ENCODE assay signal across 31 cellular contexts in the genomic region with DNA sequence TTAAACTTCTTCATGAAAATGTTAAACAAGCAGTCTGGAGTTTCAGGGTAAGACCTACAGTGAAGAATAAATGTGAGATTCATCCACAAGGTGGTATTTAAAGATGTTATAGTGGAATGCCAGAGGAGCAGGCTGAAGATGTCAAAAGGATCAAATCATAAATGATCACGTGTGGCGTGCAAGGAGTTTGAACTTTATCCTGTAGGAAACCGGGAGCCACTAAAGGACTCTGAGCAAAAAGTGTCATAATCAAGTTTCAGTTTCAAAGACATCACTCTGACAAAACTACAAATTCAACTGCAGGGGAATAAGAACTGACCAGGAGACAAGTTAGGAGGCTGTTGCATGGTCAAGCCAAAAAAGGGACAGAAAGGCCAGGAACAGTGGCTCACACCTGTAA. TPM values are rescaled to one million over a fixed set of nuclear protein-coding genes. Genes with fewer than 3 reads are reported as not detected.
"Had no signal": no experiment of that assay in that cellular context is flagged by ENCODE, and none has a peak within 500 bp of the region (broad histone marks: within the 10 kb centered on the region; RNA-seq: fewer than 3 reads in every experiment).

No MANE protein-coding gene starts in this region.

- FAIRE-seq: urothelium cell line had no signal

- H3K4me3 Mint-ChIP-seq: naive B cell; naive thymus-derived CD8-positive, alpha-beta T cell; nephron; neural progenitor cell; stimulated activated naive B cell treated with anti-CD40 and anti-IgM and Interleukin-4, amounts not matched to agents 10 μg/mL and 1 μg/mL and 100 μg/mL, for 72 hours; stimulated activated naive CD8-positive, alpha-beta T cell treated with anti-CD3 and anti-CD28 coated beads, Interleukin-15, Interleukin-2, amounts not matched to agents 100 ng/mL and 50 ng/mL, for 24 hours had no signal

- H3K4me2 ChIP-seq: neural progenitor cell, smooth muscle cell had no signal

- H3K27ac Mint-ChIP-seq: naive thymus-derived CD8-positive, alpha-beta T cell; nephron; neural progenitor cell; progenitor cell of endocrine pancreas; stimulated activated naive B cell treated with anti-CD40 and anti-IgM and Interleukin-4, amounts not matched to agents 10 μg/mL and 1 μg/mL and 100 μg/mL, for 72 hours; stimulated activated naive CD8-positive, alpha-beta T cell treated with anti-CD3 and anti-CD28 coated beads, Interleukin-15, Interleukin-2, amounts not matched to agents 100 ng/mL and 50 ng/mL, for 24 hours had no signal

- H3K4me3 ChIP-seq: neural progenitor cell, ovary, psoas muscle, right lobe of liver, sigmoid colon, smooth muscle cell, spleen, stomach, thoracic aorta, thyroid gland, tibial nerve, upper lobe of left lung had no signal

- H2AFZ ChIP-seq: neural progenitor cell, parathyroid adenoma had no signal

- H3K9me3 ChIP-seq: ovary, psoas muscle, right lobe of liver, sigmoid colon, spleen, stomach, thoracic aorta, thyroid gland, tibial nerve, upper lobe of left lung had no signal

- H3K9me3 Mint-ChIP-seq: naive thymus-derived CD8-positive, alpha-beta T cell; nephron; neural progenitor cell; stimulated activated naive B cell treated with anti-CD40 and anti-IgM and Interleukin-4, amounts not matched to agents 10 μg/mL and 1 μg/mL and 100 μg/mL, for 72 hours; stimulated activated naive CD8-positive, alpha-beta T cell treated with anti-CD3 and anti-CD28 coated beads, Interleukin-15, Interleukin-2, amounts not matched to agents 100 ng/mL and 50 ng/mL, for 24 hours had no signal

- H3K4me1 ChIP-seq: neural progenitor cell, parathyroid adenoma, psoas muscle, right lobe of liver, sigmoid colon, spleen, stomach, thyroid gland, tibial nerve, upper lobe of left lung had no signal

- H3K36me3 ChIP-seq: neural progenitor cell, ovary had no signal

- H3K4me1 Mint-ChIP-seq: naive B cell; nephron; neural progenitor cell; stimulated activated naive B cell treated with anti-CD40 and anti-IgM and Interleukin-4, amounts not matched to agents 10 μg/mL and 1 μg/mL and 100 μg/mL, for 72 hours had no signal

- ATAC-seq: naive thymus-derived CD8-positive, alpha-beta T cell; psoas muscle; right cardiac atrium; right lobe of liver; stimulated activated naive B cell treated with anti-CD40 and anti-IgM and Interleukin-4, amounts not matched to agents 10 μg/mL and 1 μg/mL and 100 μg/mL, for 72 hours had no signal

- H3K27ac ChIP-seq: neural progenitor cell, ovary, parathyroid adenoma, psoas muscle, right lobe of liver, sigmoid colon, spleen, stomach, thoracic aorta, thyroid gland, tibial nerve, upper lobe of left lung had no signal

- DNase-seq: naive B cell; naive thymus-derived CD8-positive, alpha-beta T cell; occipital lobe; ovary; posterior cingulate gyrus; psoas muscle; right cardiac atrium; right lobe of liver; sigmoid colon; spleen; stimulated activated CD4-positive, alpha-beta T cell treated with anti-CD3 and anti-CD28 coated beads, Interleukin-12 subunit alpha, Interleukin-12 subunit beta, amount 100 ng/mL, for 4 hours; stimulated activated CD4-positive, alpha-beta T cell treated with anti-CD3 and anti-CD28 coated beads, Interleukin-1b, Interleukin-23, amount 100 ng/mL, for 48 hours; stimulated activated CD4-positive, alpha-beta T cell treated with anti-CD3 and anti-CD28 coated beads, Interleukin-4, amount 100 ng/mL, for 1 hour; stimulated activated CD4-positive, alpha-beta T cell treated with anti-CD3 and anti-CD28 coated beads, Interleukin-4, amount 100 ng/mL, for 4 hours; stimulated activated CD8-positive, alpha-beta memory T cell treated with anti-CD3 and anti-CD28 coated beads, Interleukin-4, amount 100 ng/mL, for 48 hours; stimulated activated naive B cell treated with anti-CD40 and anti-IgM and Interleukin-4, amounts not matched to agents 10 μg/mL and 1 μg/mL and 100 μg/mL, for 72 hours; stimulated activated naive CD4-positive, alpha-beta T cell treated with Interleukin-2 at 50 U/mL for 16 hours; stomach; thyroid gland; trophoblast cell; upper lobe of left lung had no signal

- H3K9ac ChIP-seq: neural progenitor cell, parathyroid adenoma had no signal

- H3K27me3 ChIP-seq: neural progenitor cell, ovary, right lobe of liver, sigmoid colon, spleen, stomach, thyroid gland, tibial nerve, upper lobe of left lung had no signal

- H3K27me3 Mint-ChIP-seq: naive B cell; naive thymus-derived CD8-positive, alpha-beta T cell; stimulated activated naive B cell treated with anti-CD40 and anti-IgM and Interleukin-4, amounts not matched to agents 10 μg/mL and 1 μg/mL and 100 μg/mL, for 72 hours; stimulated activated naive CD8-positive, alpha-beta T cell treated with anti-CD3 and anti-CD28 coated beads, Interleukin-15, Interleukin-2, amounts not matched to agents 100 ng/mL and 50 ng/mL, for 24 hours had no signal

- H3K79me2 ChIP-seq: parathyroid adenoma had no signal

RNA-seq across cellular contexts. Expression of a gene that starts 29.1 kb away (rescaled TPM):
- total RNA-seq: smooth muscle cell, temporal lobe had no signal
- polyA plus RNA-seq: naive thymus-derived CD8-positive, alpha-beta T cell; smooth muscle cell had no signal
